In genomic region chr1:156506450-156506849, GRCh38 we compare ENCODE assay signal across 13 cellular contexts. TPM values are rescaled to one million over a fixed set of nuclear protein-coding genes. Genes with fewer than 3 reads are reported as not detected.
DNase-seq lines count a peak whose midpoint lies in the region; ATAC-seq and TF ChIP-seq lines count a peak whose summit lies in the region.
"Had no signal": no experiment of that assay in that cellular context is flagged by ENCODE, and none has a peak within 500 bp of the region (broad histone marks: within the 10 kb centered on the region; RNA-seq: fewer than 3 reads in every experiment).

No MANE protein-coding gene starts in this region.

- ATAC-seq in stimulated activated naive CD8-positive, alpha-beta T cell treated with anti-CD3 and anti-CD28 coated beads, Interleukin-15, Interleukin-2, amounts not matched to agents 100 U/mL and 50 U/mL, for 24 hours, result no peak
- ATAC-seq in natural killer cell (no peak), GM18517 (IDR thresholded peaks at IDR 0.05; ENCODE audit: unreplicated experiment) (no peak), GM19328 (IDR thresholded peaks at IDR 0.05; ENCODE audit: unreplicated experiment) (no peak)

- no peak for DNase-seq in stimulated activated naive CD8-positive, alpha-beta T cell treated with anti-CD3 and anti-CD28 coated beads, Interleukin-15, Interleukin-2, amounts not matched to agents 100 U/mL and 50 U/mL, for 24 hours
- DNase-seq in activated naive CD8-positive, alpha-beta T cell treated with anti-CD3 and anti-CD28 coated beads for 36 hours, result no peak
- DNase-seq in natural killer cell, result no peak
- no peak for DNase-seq in GM20000 (ENCODE audit: low spot score)
- DNase-seq in RWPE1 (ENCODE audit: low spot score), result no peak
- DNase-seq: activated T-cell treated with anti-CD3 and anti-CD28 coated beads for 4 hours; NCI-H1694; nucleus accumbens; SIG-M5; stimulated activated CD4-positive, alpha-beta T cell treated with anti-CD3 and anti-CD28 coated beads, Interleukin-12 subunit alpha, Interleukin-12 subunit beta, amount 100 ng/mL, for 4 hours had no signal

- H3K27me3 Mint-ChIP-seq in stimulated activated naive CD8-positive, alpha-beta T cell treated with anti-CD3 and anti-CD28 coated beads, Interleukin-15, Interleukin-2, amounts not matched to agents 100 ng/mL and 50 ng/mL, for 24 hours, result no peaks in the 10 kb centered on the region
- H3K27me3 Mint-ChIP-seq in activated naive CD8-positive, alpha-beta T cell treated with anti-CD3 and anti-CD28 coated beads for 36 hours, result no peaks in the 10 kb centered on the region
- H3K27me3 Mint-ChIP-seq in natural killer cell (ENCODE audit: low read depth in 2 of 2), result no peaks in the 10 kb centered on the region

- TF ChIP-seq CTCF in natural killer cell (IDR thresholded peaks at IDR 0.05) (no peak), GM20000 (IDR thresholded peaks at IDR 0.05; ENCODE audit: extremely low read depth, missing control alignments) (no peak), RWPE1 (conservative IDR thresholded peaks at IDR 0.05; ENCODE audit: low read depth) (no peak)

- H3K4me1 Mint-ChIP-seq in stimulated activated naive CD8-positive, alpha-beta T cell treated with anti-CD3 and anti-CD28 coated beads, Interleukin-15, Interleukin-2, amounts not matched to agents 100 ng/mL and 50 ng/mL, for 24 hours (ENCODE audit: low read depth), result peaks cover 76% of the 10 kb centered on the region
- peaks cover 65% of the 10 kb centered on the region for H3K4me1 Mint-ChIP-seq in activated naive CD8-positive, alpha-beta T cell treated with anti-CD3 and anti-CD28 coated beads for 36 hours
- peaks cover 67 to 70% of the 10 kb centered on the region in 2 donors for H3K4me1 Mint-ChIP-seq in natural killer cell

- H3K27ac Mint-ChIP-seq in stimulated activated naive CD8-positive, alpha-beta T cell treated with anti-CD3 and anti-CD28 coated beads, Interleukin-15, Interleukin-2, amounts not matched to agents 100 ng/mL and 50 ng/mL, for 24 hours, result peak overlapping the region; percentile 97
- peak overlapping the region; percentile 97 for H3K27ac Mint-ChIP-seq in activated naive CD8-positive, alpha-beta T cell treated with anti-CD3 and anti-CD28 coated beads for 36 hours
- peak overlapping the region; percentile 96 to 99 for H3K27ac Mint-ChIP-seq in natural killer cell

- intact Hi-C loops in natural killer cell (cut with micrococcal nuclease), result no loop called here

- CTCF ChIA-PET in RWPE1 (lab: Yijun Ruan, JAX), result no interaction called here

- no peaks in the 10 kb centered on the region for H3K36me3 Mint-ChIP-seq in stimulated activated naive CD8-positive, alpha-beta T cell treated with anti-CD3 and anti-CD28 coated beads, Interleukin-15, Interleukin-2, amounts not matched to agents 100 ng/mL and 50 ng/mL, for 24 hours (ENCODE audit: low read depth)
- H3K36me3 Mint-ChIP-seq in activated naive CD8-positive, alpha-beta T cell treated with anti-CD3 and anti-CD28 coated beads for 36 hours, result peaks cover 5% of the 10 kb centered on the region
- no peaks in the 10 kb centered on the region for H3K36me3 Mint-ChIP-seq in natural killer cell

- H3K27ac ChIP-seq in RWPE1, result no peak overlapping the region

- H3K4me3 Mint-ChIP-seq in stimulated activated naive CD8-positive, alpha-beta T cell treated with anti-CD3 and anti-CD28 coated beads, Interleukin-15, Interleukin-2, amounts not matched to agents 100 ng/mL and 50 ng/mL, for 24 hours, result no peak overlapping the region
- H3K4me3 Mint-ChIP-seq in activated naive CD8-positive, alpha-beta T cell treated with anti-CD3 and anti-CD28 coated beads for 36 hours, result no peak overlapping the region
- peak overlapping the region; percentile 85 for H3K4me3 Mint-ChIP-seq in natural killer cell

- POLR2A ChIA-PET in RWPE1 (lab: Yijun Ruan, JAX; ENCODE audit: low non-redundant PET), result no interaction called here

- H3K9me3 Mint-ChIP-seq in stimulated activated naive CD8-positive, alpha-beta T cell treated with anti-CD3 and anti-CD28 coated beads, Interleukin-15, Interleukin-2, amounts not matched to agents 100 ng/mL and 50 ng/mL, for 24 hours, result no peaks in the 10 kb centered on the region
- peaks cover 3% of the 10 kb centered on the region for H3K9me3 Mint-ChIP-seq in activated naive CD8-positive, alpha-beta T cell treated with anti-CD3 and anti-CD28 coated beads for 36 hours
- no peaks in the 10 kb centered on the region for H3K9me3 Mint-ChIP-seq in natural killer cell

RNA-seq across cellular contexts. Expression of gene MEF2D, which starts 5.9 kb away (rescaled TPM):
- total RNA-seq in activated naive CD8-positive, alpha-beta T cell treated with anti-CD3 and anti-CD28 coated beads for 36 hours, result 10 to 100 TPM; 25.7 to 27.8 TPM
- total RNA-seq in natural killer cell, result 100 to 1,000 TPM; 232 to 298 (median 284) TPM

Comparison
In these comparisons a context has a peak if more than half of its experiments do, and no peak if none do; other contexts are left out.
1. RNA of gene MEF2D, which starts 5.9 kb away (total RNA-seq): 232 to 298 TPM in natural killer cell; 25.7 to 27.8 TPM in activated naive CD8-positive, alpha-beta T cell treated with anti-CD3 and anti-CD28 coated beads for 36 hours; every median in the first group is over 4 times any median in the second.
2. Peak in every context shown above with its lines, with median percentiles within 50 percentile points of each other: H3K27ac Mint-ChIP-seq.